ENCODE assay signal across 2 cellular contexts in the genomic region with DNA sequence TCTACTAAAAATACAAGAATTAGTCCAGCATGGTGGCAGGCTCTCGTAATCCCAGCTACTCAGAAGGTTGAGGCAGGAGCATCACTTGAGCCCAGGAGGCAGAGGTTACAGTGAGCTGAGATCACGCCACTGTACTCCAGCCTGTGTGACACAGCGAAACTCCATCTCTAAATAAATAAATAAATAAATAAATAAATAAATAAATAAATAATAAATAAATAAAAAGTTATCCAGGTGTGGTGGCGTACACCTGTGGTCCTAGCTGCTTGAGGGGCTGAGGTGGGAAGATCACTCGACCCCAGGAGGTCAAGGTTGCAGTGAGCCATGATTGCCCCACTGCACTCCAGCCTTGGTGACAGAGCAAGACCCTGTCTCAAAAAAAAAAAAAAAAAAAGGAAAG.
TF ChIP-seq lines count a peak whose summit lies in the region.

No MANE protein-coding gene starts in this region.

TF ChIP-seq in HEK293, 187 proteins besides CTCF, POLR2A, EP300 and RAD21 (continues in another document):
- TF ChIP-seq ZNF140 (tag by site-specific recombination; IDR thresholded peaks at IDR 0.05) (peak; percentile 81), ZBTB21 (tag by site-specific recombination; IDR thresholded peaks at IDR 0.05) (peak; percentile 34; the same call in 1 of the 2 replicates), ZBTB8A (tag by site-specific recombination; IDR thresholded peaks at IDR 0.05) (peak; percentile 69), ZNF138 (tag by site-specific recombination; IDR thresholded peaks at IDR 0.05; ENCODE audit: borderline replicate concordance) (peak; percentile 69; the same call in 1 of the 2 replicates), ZBTB1 (tag by site-specific recombination; IDR thresholded peaks at IDR 0.05) (peak; percentile 65; the same call in 1 of the 2 replicates), ZNF394 (tag by site-specific recombination; IDR thresholded peaks at IDR 0.05; ENCODE audit: borderline replicate concordance) (peak; percentile 94), ZNF560 (tag by site-specific recombination; IDR thresholded peaks at IDR 0.05; ENCODE audit: borderline replicate concordance) (peak; percentile 81; the same call in 1 of the 2 replicates), ZNF341 (tag by site-specific recombination; IDR thresholded peaks at IDR 0.05; ENCODE audit: low read depth) (peak; percentile 30; the same call in 1 of the 2 replicates), ZNF266 (tag by site-specific recombination; IDR thresholded peaks at IDR 0.05; ENCODE audit: low read depth) (peak; percentile 94; the same call in 1 of the 2 replicates), ZNF202 (tag by site-specific recombination; IDR thresholded peaks at IDR 0.05; ENCODE audit: borderline replicate concordance) (peak; percentile 89; the same call in 1 of the 2 replicates), ZNF514 (tag by site-specific recombination; IDR thresholded peaks at IDR 0.05) (0 out of 2 replicates have a peak, but pooled peaks have one; percentile 56), ZNF623 (tag by site-specific recombination; IDR thresholded peaks at IDR 0.05) (peak; percentile 78), ZXDB (tag by site-specific recombination; IDR thresholded peaks at IDR 0.05) (peak; percentile 59), ZNF629 (tag by site-specific recombination; IDR thresholded peaks at IDR 0.05) (peak; percentile 59; the same call in 1 of the 2 replicates), ZNF426 (tag by site-specific recombination; IDR thresholded peaks at IDR 0.05) (peak; percentile 86), REST (tag by site-specific recombination; IDR thresholded peaks at IDR 0.05) (peak; percentile 79), ZNF555 (tag by site-specific recombination; conservative IDR thresholded peaks at IDR 0.05) (peak; percentile 87), ZNF404 (tag by site-specific recombination; IDR thresholded peaks at IDR 0.05) (peak; percentile 57; the same call in 1 of the 2 replicates), ZNF19 (tag by site-specific recombination; IDR thresholded peaks at IDR 0.05; ENCODE audit: low read depth) (0 out of 2 replicates have a peak, but pooled peaks have one; percentile 48)
- TF ChIP-seq, protein P1, sequence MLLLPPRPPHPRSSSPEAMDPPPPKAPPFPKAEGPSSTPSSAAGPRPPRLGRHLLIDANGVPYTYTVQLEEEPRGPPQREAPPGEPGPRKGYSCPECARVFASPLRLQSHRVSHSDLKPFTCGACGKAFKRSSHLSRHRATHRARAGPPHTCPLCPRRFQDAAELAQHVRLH (tag by site-specific recombination; IDR thresholded peaks at IDR 0.05) = peak; percentile 63; the same call in 1 of the 2 replicates
- TF ChIP-seq, protein P2, sequence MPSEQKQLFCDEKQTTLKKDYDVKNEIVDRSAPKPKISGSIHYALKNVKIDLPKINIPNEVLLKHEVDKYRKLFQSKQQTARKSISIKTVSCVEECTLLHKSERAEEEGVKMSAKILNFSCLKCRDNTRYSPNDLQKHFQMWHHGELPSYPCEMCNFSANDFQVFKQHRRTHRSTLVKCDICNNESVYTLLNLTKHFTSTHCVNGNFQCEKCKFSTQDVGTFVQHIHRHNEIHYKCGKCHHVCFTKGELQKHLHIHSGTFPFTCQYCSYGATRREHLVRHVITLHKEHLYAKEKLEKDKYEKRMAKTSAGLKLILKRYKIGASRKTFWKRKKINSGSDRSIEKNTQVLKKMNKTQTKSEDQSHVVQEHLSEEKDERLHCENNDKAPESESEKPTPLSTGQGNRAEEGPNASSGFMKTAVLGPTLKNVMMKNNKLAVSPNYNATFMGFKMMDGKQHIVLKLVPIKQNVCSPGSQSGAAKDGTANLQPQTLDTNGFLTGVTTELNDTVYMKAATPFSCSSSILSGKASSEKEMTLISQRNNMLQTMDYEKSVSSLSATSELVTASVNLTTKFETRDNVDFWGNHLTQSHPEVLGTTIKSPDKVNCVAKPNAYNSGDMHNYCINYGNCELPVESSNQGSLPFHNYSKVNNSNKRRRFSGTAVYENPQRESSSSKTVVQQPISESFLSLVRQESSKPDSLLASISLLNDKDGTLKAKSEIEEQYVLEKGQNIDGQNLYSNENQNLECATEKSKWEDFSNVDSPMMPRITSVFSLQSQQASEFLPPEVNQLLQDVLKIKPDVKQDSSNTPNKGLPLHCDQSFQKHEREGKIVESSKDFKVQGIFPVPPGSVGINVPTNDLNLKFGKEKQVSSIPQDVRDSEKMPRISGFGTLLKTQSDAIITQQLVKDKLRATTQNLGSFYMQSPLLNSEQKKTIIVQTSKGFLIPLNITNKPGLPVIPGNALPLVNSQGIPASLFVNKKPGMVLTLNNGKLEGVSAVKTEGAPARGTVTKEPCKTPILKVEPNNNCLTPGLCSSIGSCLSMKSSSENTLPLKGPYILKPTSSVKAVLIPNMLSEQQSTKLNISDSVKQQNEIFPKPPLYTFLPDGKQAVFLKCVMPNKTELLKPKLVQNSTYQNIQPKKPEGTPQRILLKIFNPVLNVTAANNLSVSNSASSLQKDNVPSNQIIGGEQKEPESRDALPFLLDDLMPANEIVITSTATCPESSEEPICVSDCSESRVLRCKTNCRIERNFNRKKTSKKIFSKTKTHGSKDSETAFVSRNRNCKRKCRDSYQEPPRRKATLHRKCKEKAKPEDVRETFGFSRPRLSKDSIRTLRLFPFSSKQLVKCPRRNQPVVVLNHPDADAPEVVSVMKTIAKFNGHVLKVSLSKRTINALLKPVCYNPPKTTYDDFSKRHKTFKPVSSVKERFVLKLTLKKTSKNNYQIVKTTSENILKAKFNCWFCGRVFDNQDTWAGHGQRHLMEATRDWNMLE (tag by site-specific recombination; conservative IDR thresholded peaks at IDR 0.05; ENCODE audit: low read depth) = peak; percentile 91

TF ChIP-seq in K562, 482 proteins besides CTCF, POLR2A, EP300 and RAD21:
- TF ChIP-seq ZC3H11A (IDR thresholded peaks at IDR 0.05; ENCODE audit: low read depth, low read length) = 0 out of 2 replicates have a peak, but pooled peaks have one; percentile 53
